37 cellular contexts compared by ENCODE assay signal in genomic region chr19:14639536-14640277, GRCh38. TPM values are rescaled to one million over a fixed set of nuclear protein-coding genes. Genes with fewer than 3 reads are reported as not detected.
"Had no signal": no experiment of that assay in that cellular context is flagged by ENCODE, and none has a peak within 500 bp of the region (broad histone marks: within the 10 kb centered on the region; RNA-seq: fewer than 3 reads in every experiment).

No MANE protein-coding gene starts in this region.

- H3K36me3 ChIP-seq: adrenal gland, brain microvascular endothelial cell, breast epithelium had no signal

- H3K27ac Mint-ChIP-seq: activated B cell treated with CpG ODN at 0.5 μM for 24 hours; activated CD4-positive, alpha-beta memory T cell treated with anti-CD3 and anti-CD28 coated beads for 36 hours; activated CD4-positive, alpha-beta T cell treated with anti-CD3 and anti-CD28 coated beads, Interleukin-2, amount 10 ng/mL, durations not matched to agents 24 days and 14 days; activated CD8-positive, alpha-beta T cell treated with anti-CD3 and anti-CD28 coated beads for 36 hours; activated naive CD4-positive, alpha-beta T cell treated with anti-CD3 and anti-CD28 coated beads for 36 hours; activated naive CD4-positive, alpha-beta T cell treated with anti-CD3 and anti-CD28 coated beads, Interleukin-2, amount 50 U/mL, for 72 hours; activated naive CD8-positive, alpha-beta T cell treated with anti-CD3 and anti-CD28 coated beads for 36 hours; activated T-cell treated with anti-CD3 and anti-CD28 coated beads, Interleukin-2, amount 50 U/mL, for 72 hours; activated T-helper 2 cell treated with anti-CD3 and anti-CD28 coated beads, Interferon-gamma antibody, Interleukin-2, Interleukin-4, amounts not matched to agents 10 μg/mL and 5 μg/mL and 100 μg/mL, durations not matched to agents 14 hours and 24 hours and 36 hours; T-helper 1 cell treated with Interleukin-12 subunit alpha and Interleukin-12 subunit beta and Interleukin-4 antibody, amounts not matched to agents 30 μg/mL and 1 μg/mL, for 36 hours; T-helper 2 cell treated with Interferon-gamma antibody and Interleukin-4, amounts not matched to agents 5 μg/mL and 100 μg/mL, for 36 hours had no signal

- H3K4me1 Mint-ChIP-seq: activated naive CD8-positive, alpha-beta T cell treated with anti-CD3 and anti-CD28 coated beads for 36 hours had no signal

- H3K4me3 Mint-ChIP-seq: activated B cell treated with CpG ODN at 0.5 μM for 24 hours; activated CD4-positive, alpha-beta memory T cell treated with anti-CD3 and anti-CD28 coated beads for 36 hours; activated CD4-positive, alpha-beta T cell treated with anti-CD3 and anti-CD28 coated beads, Interleukin-2, amount 10 ng/mL, durations not matched to agents 24 days and 14 days; activated CD8-positive, alpha-beta T cell treated with anti-CD3 and anti-CD28 coated beads for 36 hours; activated naive CD4-positive, alpha-beta T cell treated with anti-CD3 and anti-CD28 coated beads for 36 hours; activated naive CD8-positive, alpha-beta T cell treated with anti-CD3 and anti-CD28 coated beads for 36 hours; activated T-cell treated with anti-CD3 and anti-CD28 coated beads, Interleukin-2, amount 50 U/mL, for 4 hours; activated T-cell treated with anti-CD3 and anti-CD28 coated beads, Interleukin-2, amount 50 U/mL, for 72 hours; T-helper 1 cell treated with Interleukin-12 subunit alpha and Interleukin-12 subunit beta and Interleukin-4 antibody, amounts not matched to agents 30 μg/mL and 1 μg/mL, for 36 hours; T-helper 2 cell treated with Interferon-gamma antibody and Interleukin-4, amounts not matched to agents 5 μg/mL and 100 μg/mL, for 36 hours had no signal

- ATAC-seq: activated CD8-positive, alpha-beta T cell treated with anti-CD3 and anti-CD28 coated beads for 36 hours; activated naive CD4-positive, alpha-beta T cell treated with anti-CD3 and anti-CD28 coated beads, Interleukin-2, amount 50 U/mL, for 72 hours; activated T-cell treated with anti-CD3 and anti-CD28 coated beads, Interleukin-2, amount 50 U/mL, for 4 hours; activated T-cell treated with anti-CD3 and anti-CD28 coated beads, Interleukin-2, amount 50 U/mL, for 72 hours; body of pancreas had no signal

- H3K27me3 ChIP-seq: adrenal gland, body of pancreas, brain microvascular endothelial cell, breast epithelium had no signal

- H3K4me3 ChIP-seq: adrenal gland, body of pancreas, breast epithelium had no signal

- H3K27me3 Mint-ChIP-seq: activated B cell treated with CpG ODN at 0.5 μM for 24 hours; activated CD4-positive, alpha-beta T cell treated with anti-CD3 and anti-CD28 coated beads, Interleukin-2, amount 10 ng/mL, durations not matched to agents 24 days and 14 days had no signal

- DNase-seq: activated B cell treated with CpG ODN at 0.5 μM for 24 hours; activated CD4-positive, alpha-beta memory T cell treated with anti-CD3 and anti-CD28 coated beads for 36 hours; activated CD4-positive, alpha-beta T cell treated with anti-CD3 and anti-CD28 coated beads for 4 hours; activated CD4-positive, alpha-beta T cell treated with anti-CD3 and anti-CD28 coated beads, Interleukin-2, amount 10 ng/mL, durations not matched to agents 24 days and 14 days; activated CD4-positive, alpha-beta T cell treated with anti-CD3 and anti-CD28 coated beads, Interleukin-2, amount 50 U/mL, for 1 hour; activated CD4-positive, alpha-beta T cell treated with anti-CD3 and anti-CD28 coated beads, Interleukin-2, amount 50 U/mL, for 4 hours; activated CD4-positive, CD25-positive, alpha-beta regulatory T cell treated with anti-CD3 and anti-CD28 coated beads, Interleukin-2, amount 50 U/mL, for 72 hours; activated CD8-positive, alpha-beta memory T cell treated with anti-CD3 and anti-CD28 coated beads, Interleukin-2, amount 50 U/mL, for 4 hours; activated CD8-positive, alpha-beta T cell treated with anti-CD3 and anti-CD28 coated beads for 36 hours; activated effector memory CD4-positive, alpha-beta T cell treated with Interleukin-2 at 50 U/mL for 16 hours; activated gamma-delta T cell; activated naive CD4-positive, alpha-beta T cell treated with anti-CD3 and anti-CD28 coated beads for 36 hours; activated naive CD4-positive, alpha-beta T cell treated with anti-CD3 and anti-CD28 coated beads, Interleukin-2, amount 50 U/mL, for 16 hours; activated naive CD8-positive, alpha-beta T cell treated with anti-CD3 and anti-CD28 coated beads for 36 hours; activated T-cell treated with anti-CD3 and anti-CD28 coated beads for 4 hours; activated T-cell treated with anti-CD3 and anti-CD28 coated beads, Interleukin-2, amount 50 U/mL, for 1 hour; activated T-cell treated with anti-CD3 and anti-CD28 coated beads, Interleukin-2, amount 50 U/mL, for 4 hours; activated T-cell treated with anti-CD3 and anti-CD28 coated beads, Interleukin-2, amount 50 U/mL, for 72 hours; adrenal gland; amniotic stem cell; aorta; body of pancreas; brain microvascular endothelial cell; central memory CD4-positive, alpha-beta T cell; T-helper 1 cell; T-helper 2 cell; T-helper 9 cell had no signal

- H3K9me3 ChIP-seq: adrenal gland had no signal

- H3K4me1 ChIP-seq: adrenal gland, body of pancreas, breast epithelium had no signal

- H3K27ac ChIP-seq: adrenal gland, body of pancreas, brain microvascular endothelial cell, breast epithelium, VCaP had no signal

RNA-seq across cellular contexts. Expression of gene ADGRE3, which starts 34.9 kb away (rescaled TPM):
- total RNA-seq: activated B cell treated with CpG ODN at 0.5 μM for 24 hours; activated CD4-positive, alpha-beta memory T cell treated with anti-CD3 and anti-CD28 coated beads for 36 hours; activated CD4-positive, alpha-beta T cell treated with anti-CD3 and anti-CD28 coated beads, Interleukin-2, amount 10 ng/mL, durations not matched to agents 24 days and 14 days; activated CD8-positive, alpha-beta memory T cell treated with anti-CD3 and anti-CD28 coated beads for 36 hours; activated CD8-positive, alpha-beta T cell treated with anti-CD3 and anti-CD28 coated beads for 36 hours; activated naive CD4-positive, alpha-beta T cell treated with anti-CD3 and anti-CD28 coated beads for 36 hours; activated naive CD4-positive, alpha-beta T cell treated with anti-CD3 and anti-CD28 coated beads, Interleukin-2, amount 50 U/mL, for 72 hours; activated naive CD8-positive, alpha-beta T cell treated with anti-CD3 and anti-CD28 coated beads for 36 hours; activated T-cell treated with anti-CD3 and anti-CD28 coated beads, Interleukin-2, amount 50 U/mL, for 4 hours; activated T-cell treated with anti-CD3 and anti-CD28 coated beads, Interleukin-2, amount 50 U/mL, for 72 hours; activated T-helper 2 cell treated with anti-CD3 and anti-CD28 coated beads, Interferon-gamma antibody, Interleukin-2, Interleukin-4, amounts not matched to agents 10 μg/mL and 5 μg/mL and 100 μg/mL, durations not matched to agents 14 hours and 24 hours and 36 hours; astrocyte; body of pancreas; cerebellum had no signal
- polyA plus RNA-seq: adrenal gland, aorta had no signal

RNA-seq across cellular contexts. Expression of gene CLEC17A, which starts 56.8 kb away (rescaled TPM):
- total RNA-seq: activated CD4-positive, alpha-beta T cell treated with anti-CD3 and anti-CD28 coated beads, Interleukin-2, amount 10 ng/mL, durations not matched to agents 24 days and 14 days; adrenal gland; body of pancreas; breast epithelium; cardiac septum; cerebellum had no signal
- polyA plus RNA-seq: aorta had no signal
